13 cellular contexts compared by ENCODE assay signal in the genomic region with DNA sequence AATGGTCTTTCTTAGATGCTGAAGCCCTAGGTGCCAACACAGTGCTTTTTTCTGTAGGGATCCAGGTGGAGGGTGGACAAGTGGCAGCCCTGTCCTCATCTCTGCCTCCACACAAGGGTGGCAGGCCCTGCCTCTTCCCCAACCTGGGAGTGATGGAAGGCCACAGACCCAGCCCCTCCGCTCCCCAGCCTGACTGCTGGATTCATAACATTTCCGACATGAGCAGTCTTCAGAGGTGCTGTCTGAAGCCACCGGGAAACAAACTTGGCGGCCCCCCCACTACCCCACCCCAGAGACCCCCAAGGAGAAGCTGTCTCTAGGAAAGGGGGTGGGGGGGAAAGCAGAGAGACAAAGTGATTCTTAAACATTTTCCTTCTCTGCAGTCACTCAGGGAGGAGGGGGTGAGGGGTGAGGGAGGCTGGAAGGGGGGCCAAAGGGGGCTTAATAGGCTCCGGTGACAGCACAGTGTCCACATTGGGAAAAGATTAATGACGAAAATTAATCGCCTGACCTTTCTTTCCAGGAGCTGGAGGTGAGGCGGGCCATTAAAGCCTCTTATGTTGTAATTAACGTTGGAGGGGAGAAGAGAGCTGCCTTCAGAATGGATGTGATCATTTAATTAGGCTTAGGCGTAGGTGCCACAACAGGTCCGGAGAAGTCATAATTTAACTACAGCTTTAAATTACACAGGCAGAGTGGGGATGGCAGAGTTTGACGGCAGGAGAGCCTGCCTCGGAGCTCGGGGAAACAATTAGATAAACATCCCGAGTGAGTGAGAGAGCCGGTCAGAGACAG.
A peak's percentile ranks its signal among the peaks of the same experiment; 100 is the strongest.
DNase-seq lines count a peak whose midpoint lies in the region; ATAC-seq and TF ChIP-seq lines count a peak whose summit lies in the region.
"Had no signal": no experiment of that assay in that cellular context is flagged by ENCODE, and none has a peak within 500 bp of the region (broad histone marks: within the 10 kb centered on the region; RNA-seq: fewer than 3 reads in every experiment).

No MANE protein-coding gene starts in this region.

- POLR2A ChIA-PET in naive thymus-derived CD8-positive, alpha-beta T cell (lab: Charles Lee): no interaction called here

- H3K27me3 ChIP-seq in CD4-positive, CD25-positive, alpha-beta regulatory T cell (ENCODE audit: control insufficient read depth, insufficient read depth, low read length): peaks cover 8% of the 10 kb centered on the region
- peaks cover 61% of the 10 kb centered on the region for H3K27me3 ChIP-seq in ectodermal cell (ENCODE audit: control insufficient read depth, insufficient read depth, low read length, poor library complexity, severe bottlenecking)

- peaks cover 0 to 3% (median 0%) of the 10 kb centered on the region in 7 donors for H3K9me3 Mint-ChIP-seq in CD4-positive, CD25-positive, alpha-beta regulatory T cell
- H3K9me3 Mint-ChIP-seq in HFFc6: no peaks in the 10 kb centered on the region
- no peaks in the 10 kb centered on the region for H3K9me3 Mint-ChIP-seq in naive thymus-derived CD8-positive, alpha-beta T cell

- ATAC-seq in CD4-positive, CD25-positive, alpha-beta regulatory T cell (ENCODE audit: low read depth in 2 of 2): no peak
- ATAC-seq in naive thymus-derived CD8-positive, alpha-beta T cell: no peak
- ATAC-seq in HG03342 (IDR thresholded peaks at IDR 0.05; ENCODE audit: unreplicated experiment) (no peak), GM21723 (IDR thresholded peaks at IDR 0.05; ENCODE audit: unreplicated experiment) (no peak)
- ATAC-seq: PC-3 had no signal

- H3K4me3 Mint-ChIP-seq in CD4-positive, CD25-positive, alpha-beta regulatory T cell: peak overlapping the region in 3 of 4 donors; percentile 39 to 83 (median 59)
- peak overlapping the region; percentile 79 for H3K4me3 Mint-ChIP-seq in HFFc6
- H3K4me3 Mint-ChIP-seq in naive thymus-derived CD8-positive, alpha-beta T cell: peak overlapping the region; percentile 66 to 92 (median 80)

- H3K27ac ChIP-seq in CD4-positive, CD25-positive, alpha-beta regulatory T cell (ENCODE audit: insufficient read depth, low read length, poor library complexity, severe bottlenecking): no peak overlapping the region
- H3K27ac ChIP-seq in ectodermal cell (ENCODE audit: insufficient read depth, low read depth, low read length, poor library complexity, severe bottlenecking): no peak overlapping the region

- H3K9me3 ChIP-seq in CD4-positive, CD25-positive, alpha-beta regulatory T cell (ENCODE audit: control insufficient read depth in 2 of 2, low read length in 2 of 2): no peaks in the 10 kb centered on the region
- H3K9me3 ChIP-seq in ectodermal cell (ENCODE audit: control insufficient read depth, low read length): no peaks in the 10 kb centered on the region
- H3K9me3 ChIP-seq: HAP-1 had no signal

- DNase-seq in CD4-positive, CD25-positive, alpha-beta regulatory T cell: no peak
- DNase-seq in HFFc6 (no peak), kidney tubule cell (ENCODE audit: low spot score) (no peak)
- DNase-seq in naive thymus-derived CD8-positive, alpha-beta T cell: no peak
- DNase-seq in effector CD8-positive, alpha-beta T cell (lab: John Stamatoyannopoulos, UW): no peak
- DNase-seq: anterior cingulate cortex, DND-41, NCI-H1436, PC-3 had no signal

- H3K4me1 ChIP-seq in CD4-positive, CD25-positive, alpha-beta regulatory T cell (ENCODE audit: control insufficient read depth, insufficient read depth, low read length, poor library complexity, severe bottlenecking): peaks cover 8% of the 10 kb centered on the region
- peaks cover 57% of the 10 kb centered on the region for H3K4me1 ChIP-seq in ectodermal cell (ENCODE audit: control insufficient read depth, insufficient read depth, low read length)

- no peak for TF ChIP-seq CTCF in HFFc6 (IDR thresholded peaks at IDR 0.05)

- no peaks in the 10 kb centered on the region for H3K36me3 ChIP-seq in CD4-positive, CD25-positive, alpha-beta regulatory T cell (ENCODE audit: control insufficient read depth, insufficient read depth, low read length)
- no peaks in the 10 kb centered on the region for H3K36me3 ChIP-seq in ectodermal cell (ENCODE audit: control insufficient read depth, insufficient read depth, low read length)
- H3K36me3 ChIP-seq: HAP-1 had no signal

- peaks cover 0 to 10% (median 5%) of the 10 kb centered on the region in 4 donors for H3K4me1 Mint-ChIP-seq in CD4-positive, CD25-positive, alpha-beta regulatory T cell
- peaks cover 12% of the 10 kb centered on the region for H3K4me1 Mint-ChIP-seq in HFFc6 (ENCODE audit: low read depth)
- H3K4me1 Mint-ChIP-seq in naive thymus-derived CD8-positive, alpha-beta T cell: peaks cover 4 to 10% (median 9%) of the 10 kb centered on the region in 4 donors

- H3K36me3 Mint-ChIP-seq in CD4-positive, CD25-positive, alpha-beta regulatory T cell: no peaks in the 10 kb centered on the region
- no peaks in the 10 kb centered on the region for H3K36me3 Mint-ChIP-seq in HFFc6 (ENCODE audit: low read depth)
- H3K36me3 Mint-ChIP-seq in naive thymus-derived CD8-positive, alpha-beta T cell: no peaks in the 10 kb centered on the region

- no peak overlapping the region for H3K4me3 ChIP-seq in CD4-positive, CD25-positive, alpha-beta regulatory T cell (ENCODE audit: low read depth, low read length)
- peak overlapping the region; percentile 24 for H3K4me3 ChIP-seq in ectodermal cell (ENCODE audit: insufficient read depth, low read depth, low read length)
- H3K4me3 ChIP-seq: HAP-1 had no signal

- WGBS in ectodermal cell, 2 experiments: 22 to 25% methylated on average over 14 to 16 of the region's 16 CpGs

- H3K27ac Mint-ChIP-seq in CD4-positive, CD25-positive, alpha-beta regulatory T cell: peak overlapping the region in 1 of 3 donors; percentile 8
- peak overlapping the region; percentile 34; the same call in 1 of the 2 replicates for H3K27ac Mint-ChIP-seq in HFFc6
- H3K27ac Mint-ChIP-seq in naive thymus-derived CD8-positive, alpha-beta T cell: peak overlapping the region in 1 of 10 donors; percentile 34

- H3K27me3 Mint-ChIP-seq in CD4-positive, CD25-positive, alpha-beta regulatory T cell: peaks cover 56% of the 10 kb centered on the region
- H3K27me3 Mint-ChIP-seq in HFFc6 (ENCODE audit: insufficient read depth): peaks cover 31% of the 10 kb centered on the region
- peaks cover 34 to 89% (median 69%) of the 10 kb centered on the region in 5 donors for H3K27me3 Mint-ChIP-seq in naive thymus-derived CD8-positive, alpha-beta T cell
